In the genomic region with DNA sequence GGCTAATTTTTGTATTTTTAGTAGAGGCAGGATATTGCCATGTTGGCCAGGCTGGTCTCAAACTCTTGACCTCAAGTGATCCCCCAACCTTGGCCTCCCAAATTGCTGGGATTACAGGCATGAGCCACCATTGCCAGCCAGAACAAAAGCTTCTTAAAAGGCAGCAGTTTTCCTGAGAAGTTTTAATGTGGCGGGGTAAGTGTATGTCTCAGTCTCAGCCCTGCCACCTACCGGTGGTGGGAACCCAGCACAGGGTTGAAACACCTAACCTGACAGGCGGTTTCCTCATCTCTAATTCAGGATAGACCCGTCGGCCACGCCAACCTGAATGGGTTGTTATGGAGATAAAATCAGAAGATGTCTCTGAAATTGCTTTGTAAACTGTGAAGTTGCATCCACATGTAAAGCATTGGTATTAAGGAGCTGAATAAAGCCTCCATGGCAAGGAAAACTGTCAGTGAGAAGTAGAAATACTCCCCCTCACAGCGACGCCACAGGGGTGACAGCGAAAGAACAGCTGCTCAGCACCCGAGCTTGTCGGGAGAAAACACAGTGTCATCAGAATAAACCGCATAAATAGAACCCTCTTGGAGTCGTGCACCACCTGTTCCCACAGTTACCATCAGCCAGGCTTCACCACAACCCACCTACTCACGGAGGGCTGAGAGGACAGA, we compare ENCODE assay signal across 1 cellular context.
TF ChIP-seq lines count a peak whose summit lies in the region.

No MANE protein-coding gene starts in this region.

TF ChIP-seq in GM23338, 12 proteins besides CTCF, POLR2A, EP300 and RAD21 (continued from another document):
- TF ChIP-seq, protein P1, sequence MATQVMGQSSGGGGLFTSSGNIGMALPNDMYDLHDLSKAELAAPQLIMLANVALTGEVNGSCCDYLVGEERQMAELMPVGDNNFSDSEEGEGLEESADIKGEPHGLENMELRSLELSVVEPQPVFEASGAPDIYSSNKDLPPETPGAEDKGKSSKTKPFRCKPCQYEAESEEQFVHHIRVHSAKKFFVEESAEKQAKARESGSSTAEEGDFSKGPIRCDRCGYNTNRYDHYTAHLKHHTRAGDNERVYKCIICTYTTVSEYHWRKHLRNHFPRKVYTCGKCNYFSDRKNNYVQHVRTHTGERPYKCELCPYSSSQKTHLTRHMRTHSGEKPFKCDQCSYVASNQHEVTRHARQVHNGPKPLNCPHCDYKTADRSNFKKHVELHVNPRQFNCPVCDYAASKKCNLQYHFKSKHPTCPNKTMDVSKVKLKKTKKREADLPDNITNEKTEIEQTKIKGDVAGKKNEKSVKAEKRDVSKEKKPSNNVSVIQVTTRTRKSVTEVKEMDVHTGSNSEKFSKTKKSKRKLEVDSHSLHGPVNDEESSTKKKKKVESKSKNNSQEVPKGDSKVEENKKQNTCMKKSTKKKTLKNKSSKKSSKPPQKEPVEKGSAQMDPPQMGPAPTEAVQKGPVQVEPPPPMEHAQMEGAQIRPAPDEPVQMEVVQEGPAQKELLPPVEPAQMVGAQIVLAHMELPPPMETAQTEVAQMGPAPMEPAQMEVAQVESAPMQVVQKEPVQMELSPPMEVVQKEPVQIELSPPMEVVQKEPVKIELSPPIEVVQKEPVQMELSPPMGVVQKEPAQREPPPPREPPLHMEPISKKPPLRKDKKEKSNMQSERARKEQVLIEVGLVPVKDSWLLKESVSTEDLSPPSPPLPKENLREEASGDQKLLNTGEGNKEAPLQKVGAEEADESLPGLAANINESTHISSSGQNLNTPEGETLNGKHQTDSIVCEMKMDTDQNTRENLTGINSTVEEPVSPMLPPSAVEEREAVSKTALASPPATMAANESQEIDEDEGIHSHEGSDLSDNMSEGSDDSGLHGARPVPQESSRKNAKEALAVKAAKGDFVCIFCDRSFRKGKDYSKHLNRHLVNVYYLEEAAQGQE (IDR thresholded peaks at IDR 0.05; ENCODE audit: unreplicated experiment), result no peak
- TF ChIP-seq EZH2phosphoT487 (IDR thresholded peaks at IDR 0.05; ENCODE audit: unreplicated experiment) (no peak), EZH2 (IDR thresholded peaks at IDR 0.05; ENCODE audit: low read depth, unreplicated experiment) (no peak), NANOG (IDR thresholded peaks at IDR 0.05; ENCODE audit: borderline replicate concordance) (no peak), STAT1 (IDR thresholded peaks at IDR 0.05; ENCODE audit: unreplicated experiment) (no peak), ZNF114 (CRISPR knock-in tag; IDR thresholded peaks at IDR 0.05) (no peak), JUNB (IDR thresholded peaks at IDR 0.05; ENCODE audit: unreplicated experiment) (no peak), POLR2AphosphoS5 (IDR thresholded peaks at IDR 0.05; ENCODE audit: low read depth) (no peak), ZNF331 (CRISPR knock-in tag; IDR thresholded peaks at IDR 0.05; ENCODE audit: low read depth) (no peak)
- TF ChIP-seq, protein P2, sequence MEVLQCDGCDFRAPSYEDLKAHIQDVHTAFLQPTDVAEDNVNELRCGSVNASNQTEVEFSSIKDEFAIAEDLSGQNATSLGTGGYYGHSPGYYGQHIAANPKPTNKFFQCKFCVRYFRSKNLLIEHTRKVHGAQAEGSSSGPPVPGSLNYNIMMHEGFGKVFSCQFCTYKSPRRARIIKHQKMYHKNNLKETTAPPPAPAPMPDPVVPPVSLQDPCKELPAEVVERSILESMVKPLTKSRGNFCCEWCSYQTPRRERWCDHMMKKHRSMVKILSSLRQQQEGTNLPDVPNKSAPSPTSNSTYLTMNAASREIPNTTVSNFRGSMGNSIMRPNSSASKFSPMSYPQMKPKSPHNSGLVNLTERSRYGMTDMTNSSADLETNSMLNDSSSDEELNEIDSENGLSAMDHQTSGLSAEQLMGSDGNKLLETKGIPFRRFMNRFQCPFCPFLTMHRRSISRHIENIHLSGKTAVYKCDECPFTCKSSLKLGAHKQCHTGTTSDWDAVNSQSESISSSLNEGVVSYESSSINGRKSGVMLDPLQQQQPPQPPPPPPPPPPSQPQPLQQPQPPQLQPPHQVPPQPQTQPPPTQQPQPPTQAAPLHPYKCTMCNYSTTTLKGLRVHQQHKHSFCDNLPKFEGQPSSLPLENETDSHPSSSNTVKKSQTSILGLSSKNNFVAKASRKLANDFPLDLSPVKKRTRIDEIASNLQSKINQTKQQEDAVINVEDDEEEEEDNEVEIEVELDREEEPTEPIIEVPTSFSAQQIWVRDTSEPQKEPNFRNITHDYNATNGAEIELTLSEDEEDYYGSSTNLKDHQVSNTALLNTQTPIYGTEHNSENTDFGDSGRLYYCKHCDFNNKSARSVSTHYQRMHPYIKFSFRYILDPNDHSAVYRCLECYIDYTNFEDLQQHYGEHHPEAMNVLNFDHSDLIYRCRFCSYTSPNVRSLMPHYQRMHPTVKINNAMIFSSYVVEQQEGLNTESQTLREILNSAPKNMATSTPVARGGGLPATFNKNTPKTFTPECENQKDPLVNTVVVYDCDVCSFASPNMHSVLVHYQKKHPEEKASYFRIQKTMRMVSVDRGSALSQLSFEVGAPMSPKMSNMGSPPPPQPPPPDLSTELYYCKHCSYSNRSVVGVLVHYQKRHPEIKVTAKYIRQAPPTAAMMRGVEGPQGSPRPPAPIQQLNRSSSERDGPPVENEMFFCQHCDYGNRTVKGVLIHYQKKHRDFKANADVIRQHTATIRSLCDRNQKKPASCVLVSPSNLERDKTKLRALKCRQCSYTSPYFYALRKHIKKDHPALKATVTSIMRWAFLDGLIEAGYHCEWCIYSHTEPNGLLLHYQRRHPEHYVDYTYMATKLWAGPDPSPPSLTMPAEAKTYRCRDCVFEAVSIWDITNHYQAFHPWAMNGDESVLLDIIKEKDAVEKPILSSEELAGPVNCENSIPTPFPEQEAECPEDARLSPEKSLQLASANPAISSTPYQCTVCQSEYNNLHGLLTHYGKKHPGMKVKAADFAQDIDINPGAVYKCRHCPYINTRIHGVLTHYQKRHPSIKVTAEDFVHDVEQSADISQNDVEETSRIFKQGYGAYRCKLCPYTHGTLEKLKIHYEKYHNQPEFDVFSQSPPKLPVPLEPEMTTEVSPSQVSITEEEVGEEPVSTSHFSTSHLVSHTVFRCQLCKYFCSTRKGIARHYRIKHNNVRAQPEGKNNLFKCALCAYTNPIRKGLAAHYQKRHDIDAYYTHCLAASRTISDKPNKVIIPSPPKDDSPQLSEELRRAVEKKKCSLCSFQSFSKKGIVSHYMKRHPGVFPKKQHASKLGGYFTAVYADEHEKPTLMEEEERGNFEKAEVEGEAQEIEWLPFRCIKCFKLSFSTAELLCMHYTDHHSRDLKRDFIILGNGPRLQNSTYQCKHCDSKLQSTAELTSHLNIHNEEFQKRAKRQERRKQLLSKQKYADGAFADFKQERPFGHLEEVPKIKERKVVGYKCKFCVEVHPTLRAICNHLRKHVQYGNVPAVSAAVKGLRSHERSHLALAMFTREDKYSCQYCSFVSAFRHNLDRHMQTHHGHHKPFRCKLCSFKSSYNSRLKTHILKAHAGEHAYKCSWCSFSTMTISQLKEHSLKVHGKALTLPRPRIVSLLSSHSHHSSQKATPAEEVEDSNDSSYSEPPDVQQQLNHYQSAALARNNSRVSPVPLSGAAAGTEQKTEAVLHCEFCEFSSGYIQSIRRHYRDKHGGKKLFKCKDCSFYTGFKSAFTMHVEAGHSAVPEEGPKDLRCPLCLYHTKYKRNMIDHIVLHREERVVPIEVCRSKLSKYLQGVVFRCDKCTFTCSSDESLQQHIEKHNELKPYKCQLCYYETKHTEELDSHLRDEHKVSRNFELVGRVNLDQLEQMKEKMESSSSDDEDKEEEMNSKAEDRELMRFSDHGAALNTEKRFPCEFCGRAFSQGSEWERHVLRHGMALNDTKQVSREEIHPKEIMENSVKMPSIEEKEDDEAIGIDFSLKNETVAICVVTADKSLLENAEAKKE (CRISPR knock-in tag; IDR thresholded peaks at IDR 0.05), result no peak
- TF ChIP-seq, protein P3, sequence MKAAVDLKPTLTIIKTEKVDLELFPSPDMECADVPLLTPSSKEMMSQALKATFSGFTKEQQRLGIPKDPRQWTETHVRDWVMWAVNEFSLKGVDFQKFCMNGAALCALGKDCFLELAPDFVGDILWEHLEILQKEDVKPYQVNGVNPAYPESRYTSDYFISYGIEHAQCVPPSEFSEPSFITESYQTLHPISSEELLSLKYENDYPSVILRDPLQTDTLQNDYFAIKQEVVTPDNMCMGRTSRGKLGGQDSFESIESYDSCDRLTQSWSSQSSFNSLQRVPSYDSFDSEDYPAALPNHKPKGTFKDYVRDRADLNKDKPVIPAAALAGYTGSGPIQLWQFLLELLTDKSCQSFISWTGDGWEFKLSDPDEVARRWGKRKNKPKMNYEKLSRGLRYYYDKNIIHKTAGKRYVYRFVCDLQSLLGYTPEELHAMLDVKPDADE (IDR thresholded peaks at IDR 0.05), result no peak
